ENCODE assay signal across 13 cellular contexts in the genomic region with DNA sequence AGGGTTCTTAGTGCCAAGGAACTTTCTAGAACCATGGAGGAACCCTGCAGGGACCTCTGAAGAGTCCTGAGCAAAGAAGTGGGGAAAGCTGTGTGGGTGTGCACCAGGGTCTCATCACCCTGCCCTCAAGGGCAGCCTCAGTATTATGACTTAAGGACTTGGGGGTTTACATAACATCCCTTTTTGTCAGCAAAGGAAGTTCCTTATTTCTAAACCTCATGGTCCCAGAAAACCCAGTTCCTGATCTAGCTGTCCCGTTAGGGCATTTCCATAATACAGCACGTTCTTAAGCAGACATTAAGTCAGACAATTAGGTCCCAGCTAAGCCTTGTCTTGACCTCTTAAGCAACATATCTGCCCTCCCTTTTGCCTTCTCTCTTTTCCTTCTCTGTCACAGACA. TPM values are rescaled to one million over a fixed set of nuclear protein-coding genes. Genes with fewer than 3 reads are reported as not detected.
DNase-seq lines count a peak whose midpoint lies in the region; ATAC-seq and TF ChIP-seq lines count a peak whose summit lies in the region.
"Had no signal": no experiment of that assay in that cellular context is flagged by ENCODE, and none has a peak within 500 bp of the region (broad histone marks: within the 10 kb centered on the region; RNA-seq: fewer than 3 reads in every experiment).

No MANE protein-coding gene starts in this region.

- no peaks in the 10 kb centered on the region for H3K36me3 ChIP-seq in gastroesophageal sphincter
- H3K36me3 ChIP-seq in neutrophil: no peaks in the 10 kb centered on the region

- DNase-seq in AML-193 (lab: John Stamatoyannopoulos, UW) (peak; percentile 36 to 42), NB4 (ENCODE audit: low read depth) (peak; percentile 72), HuH-7.5 (ENCODE audit: low spot score) (no peak), cerebellar nuclear complex (lab: John Stamatoyannopoulos, UW) (no peak), retina (no peak)
- DNase-seq in central memory CD4-positive, alpha-beta T cell: no peak
- DNase-seq: activated CD8-positive, alpha-beta memory T cell treated with anti-CD3 and anti-CD28 coated beads for 24 hours; HCEC 1CT; IMR-90; NCI-H2227 treated with DMSO at 0.1 percent for 48 hours; PC-3 had no signal

- TF ChIP-seq CTCF in NB4 (IDR thresholded peaks at IDR 0.05; ENCODE audit: low read depth, low read length): no peak
- no peak for TF ChIP-seq CTCF in gastroesophageal sphincter (IDR thresholded peaks at IDR 0.05)
- TF ChIP-seq CTCF in neutrophil (IDR thresholded peaks at IDR 0.05): no peak

- H3K27me3 ChIP-seq in gastroesophageal sphincter (no peaks in the 10 kb centered on the region), neutrophil (no peaks in the 10 kb centered on the region)

- WGBS in gastroesophageal sphincter (ENCODE audit: low coverage in 1 of 2), 2 donors: 56 to 71% methylated on average over 2 of the region's 2 CpGs

- ATAC-seq in gastroesophageal sphincter: peak; percentile 25
- ATAC-seq: PC-3 had no signal

- TF ChIP-seq EP300 in gastroesophageal sphincter (IDR thresholded peaks at IDR 0.05): no peak

- TF ChIP-seq POLR2A in NB4 (IDR thresholded peaks at IDR 0.05; ENCODE audit: extremely low read depth, insufficient read length): no peak
- TF ChIP-seq POLR2A in gastroesophageal sphincter (IDR thresholded peaks at IDR 0.05): no peak

- H3K27ac ChIP-seq in gastroesophageal sphincter (peak overlapping the region in 3 of 4 donors; percentile 69 to 72 (median 71)), neutrophil (peak overlapping the region; percentile 74)

- H3K4me3 ChIP-seq in NB4 (ENCODE audit: low read depth, low read length) (no peak overlapping the region), gastroesophageal sphincter (no peak overlapping the region), neutrophil (ENCODE audit: low read depth in 1 of 2, low read length in 1 of 2) (peak overlapping the region in 1 of 2 experiments; percentile 13)

- no peaks in the 10 kb centered on the region for H3K9me3 ChIP-seq in gastroesophageal sphincter
- H3K9me3 ChIP-seq in neutrophil: no peaks in the 10 kb centered on the region

- H3K4me1 ChIP-seq in gastroesophageal sphincter (peaks cover 11 to 95% (median 24%) of the 10 kb centered on the region in 3 donors), neutrophil (ENCODE audit: control insufficient read depth in 1 of 2, insufficient read depth in 1 of 2, low read depth in 1 of 2, low read length in 1 of 2) (peaks cover 44 to 61% of the 10 kb centered on the region in 2 experiments)

RNA-seq across cellular contexts. Expression of a gene that starts 57.3 kb away (rescaled TPM):
- total RNA-seq in gastroesophageal sphincter: 100 to 1,000 TPM in 1 of 4 donors, 10 to 100 TPM in 3; 52.3 to 119 (median 75.3) TPM
- total RNA-seq: PC-3 had no signal

Comparison
In these comparisons a context has a peak if more than half of its experiments do, and no peak if none do; other contexts are left out.
1. DNase-seq: peak in AML-193 (2 of 2) and NB4 (single experiment); none in central memory CD4-positive, alpha-beta T cell (single experiment), HuH-7.5 (single experiment), cerebellar nuclear complex (0 of 2) and retina (single experiment).